In the genomic region with DNA sequence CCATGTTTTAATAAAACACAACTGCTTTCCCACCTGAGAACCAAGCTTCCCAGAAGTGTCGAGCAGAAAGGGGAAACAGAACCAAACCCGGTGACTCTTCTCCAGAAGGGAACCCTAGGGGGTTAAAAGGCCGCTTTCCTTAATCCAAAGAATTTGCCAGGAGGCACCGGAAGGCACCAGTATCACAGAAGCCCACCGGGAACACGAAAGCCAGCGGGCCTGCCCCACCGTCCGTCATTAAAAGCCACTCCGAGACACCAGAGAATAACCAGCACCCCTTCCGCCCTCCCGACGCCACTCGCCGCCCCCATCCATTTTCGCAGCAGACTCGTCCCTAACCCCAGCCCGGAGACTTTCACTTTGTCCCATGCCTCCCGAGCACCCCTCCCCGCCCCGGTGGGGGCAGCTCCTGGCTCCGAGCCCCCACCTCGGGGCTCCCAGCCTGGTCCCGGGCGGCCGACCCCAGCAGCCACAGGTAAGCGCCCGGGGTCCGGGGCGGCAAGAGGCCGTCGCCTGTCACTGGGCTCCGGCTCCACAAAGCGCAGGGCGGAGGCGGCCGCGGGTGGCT, we compare ENCODE assay signal across 8 cellular contexts.
A peak's percentile ranks its signal among the peaks of the same experiment; 100 is the strongest.
DNase-seq lines count a peak whose midpoint lies in the region; ATAC-seq and TF ChIP-seq lines count a peak whose summit lies in the region.

No MANE protein-coding gene starts in this region.

- TF ChIP-seq CTCF in astrocyte of the cerebellum (IDR thresholded peaks at IDR 0.05; ENCODE audit: low read depth, low read length, missing control alignments) (no peak), kidney epithelial cell (IDR thresholded peaks at IDR 0.05; ENCODE audit: insufficient read depth, low read length, poor library complexity, severe bottlenecking) (no peak)

- peak overlapping the region; percentile 65 for H3K27ac ChIP-seq in SJCRH30

- peaks cover 25% of the 10 kb centered on the region for H3K4me1 ChIP-seq in SJCRH30

- no peaks in the 10 kb centered on the region for H3K9me3 ChIP-seq in SJCRH30 (replicated peaks)

- ATAC-seq in GM21381 (IDR thresholded peaks at IDR 0.05; ENCODE audit: unreplicated experiment): peak; percentile 4

- H3K4me3 ChIP-seq in SJCRH30 (peak overlapping the region; percentile 96), astrocyte of the cerebellum (ENCODE audit: low read depth, low read length) (peak overlapping the region; percentile 72), kidney epithelial cell (ENCODE audit: low read depth, low read length) (peak overlapping the region; percentile 67)

- no peaks in the 10 kb centered on the region for H3K27me3 ChIP-seq in SJCRH30
- H3K27me3 ChIP-seq in kidney epithelial cell (ENCODE audit: control insufficient read depth, insufficient read depth, low read length): no peaks in the 10 kb centered on the region

- DNase-seq in SJCRH30 (peak; percentile 55 to 60), astrocyte of the cerebellum (ENCODE audit: low read depth) (no peak), kidney epithelial cell (ENCODE audit: low read depth) (no peak), NCI-H2029 treated with DMSO at 0.1 percent for 48 hours (lab: John Stamatoyannopoulos, UW) (no peak), dedifferentiated amniotic fluid mesenchymal stem cell (ENCODE audit: extremely low spot score) (no peak), SIG-M5 treated with dmso at 0.1 percent for 504 hours (lab: John Stamatoyannopoulos, UW; ENCODE audit: unreplicated experiment) (no peak)
- peak in 2 of 3 experiments; percentile 25 to 39 for DNase-seq in stimulated activated CD4-positive, alpha-beta T cell treated with anti-CD3 and anti-CD28 coated beads, TNF-alpha, amount 100 ng/mL, for 4 hours (ENCODE audit: low read depth in 3 of 3)

- in situ Hi-C loops in astrocyte of the cerebellum (cut with HindIII; ENCODE audit: low sequenced_read_pairs): no loop called here

- H3K36me3 ChIP-seq in SJCRH30: peaks cover 10% of the 10 kb centered on the region
- no peaks in the 10 kb centered on the region for H3K36me3 ChIP-seq in kidney epithelial cell (ENCODE audit: control insufficient read depth, insufficient read depth, low read length)

Comparison
In these comparisons a context has a peak if more than half of its experiments do, and no peak if none do; other contexts are left out.
1. DNase-seq: peak in SJCRH30 (2 of 2) and stimulated activated CD4-positive, alpha-beta T cell treated with anti-CD3 and anti-CD28 coated beads, TNF-alpha, amount 100 ng/mL, for 4 hours (2 of 3); none in astrocyte of the cerebellum (single experiment), kidney epithelial cell (single experiment), NCI-H2029 treated with DMSO at 0.1 percent for 48 hours (single experiment), dedifferentiated amniotic fluid mesenchymal stem cell (single experiment) and SIG-M5 treated with dmso at 0.1 percent for 504 hours (single experiment).
2. Peak in every context shown above with its lines, with median percentiles within 50 percentile points of each other: H3K4me3 ChIP-seq.